In genomic region chr14:73168691-73169090, GRCh38 we compare ENCODE assay signal across 19 cellular contexts.
DNase-seq lines count a peak whose midpoint lies in the region; ATAC-seq lines count a peak whose summit lies in the region.
"Had no signal": no experiment of that assay in that cellular context is flagged by ENCODE, and none has a peak within 500 bp of the region (broad histone marks: within the 10 kb centered on the region; RNA-seq: fewer than 3 reads in every experiment).

No MANE protein-coding gene starts in this region.

- ATAC-seq in GM18520 (IDR thresholded peaks at IDR 0.05; ENCODE audit: unreplicated experiment) = no peak

- peak in 38 of 61 donors; percentile 10 to 66 (median 34) for DNase-seq in caudate nucleus (lab: John Stamatoyannopoulos, UW)
- DNase-seq in hypothalamus (lab: John Stamatoyannopoulos, UW) = peak in 32 of 51 donors; percentile 6 to 85 (median 28)
- DNase-seq in nucleus accumbens (lab: John Stamatoyannopoulos, UW) = peak in 39 of 56 donors; percentile 9 to 76 (median 44)
- DNase-seq in activated CD4-positive, alpha-beta T cell treated with anti-CD3 and anti-CD28 coated beads, Interleukin-2, amount 50 U/mL, for 1 hour = no peak
- no peak for DNase-seq in SHP77 treated with DMSO at 0.1 percent for 48 hours (lab: John Stamatoyannopoulos, UW)
- DNase-seq in DMS114 treated with DMSO at 0.1 percent for 48 hours (lab: John Stamatoyannopoulos, UW; ENCODE audit: unreplicated experiment) = no peak
- DNase-seq: ACHN, DMS79, GM23248, HCEC 1CT, IMR-90, NCI-H1436, NCI-H2029, NCI-H2171 treated with DMSO at 0.1 percent for 48 hours, NCI-H446, NCI-H526 treated with DMSO at 0.1 percent for 48 hours, Peyer's patch had no signal

- H3K27ac ChIP-seq in caudate nucleus (ENCODE audit: low read depth, low read length) = peak overlapping the region; percentile 95
- H3K27ac ChIP-seq: C4-2B, GM23248, Peyer's patch had no signal

Comparison
In these comparisons a context has a peak if more than half of its experiments do, and no peak if none do; other contexts are left out.
1. DNase-seq: peak in caudate nucleus (38 of 61), hypothalamus (32 of 51) and nucleus accumbens (39 of 56); none in activated CD4-positive, alpha-beta T cell treated with anti-CD3 and anti-CD28 coated beads, Interleukin-2, amount 50 U/mL, for 1 hour (single experiment), SHP77 treated with DMSO at 0.1 percent for 48 hours (single experiment) and DMS114 treated with DMSO at 0.1 percent for 48 hours (single experiment).